8 cellular contexts compared by ENCODE assay signal in genomic region chr5:179804599-179804947, GRCh38. TPM values are rescaled to one million over a fixed set of nuclear protein-coding genes. Genes with fewer than 3 reads are reported as not detected.
DNase-seq lines count a peak whose midpoint lies in the region; ATAC-seq and TF ChIP-seq lines count a peak whose summit lies in the region.

No MANE protein-coding gene starts in this region.

- TF ChIP-seq POLR2A in body of pancreas (IDR thresholded peaks at IDR 0.05), result no peak

- WGBS in body of pancreas, 2 donors, result 76 to 85% methylated on average over 5 to 6 of the region's 6 CpGs

- intact Hi-C loops in body of pancreas (cut with DNase I), result loop anchor here (10.0 kb wide), 1 partner anchor 100 kb away; the partner anchor contains the start of gene TBC1D9B

- no peak overlapping the region for H3K4me3 ChIP-seq in body of pancreas
- H3K4me3 ChIP-seq in muscle layer of duodenum (ENCODE audit: low read depth in 1 of 2, low read length in 2 of 2), result peak overlapping the region; percentile 59 to 73

- H3K4me3 Mint-ChIP-seq in stimulated activated naive CD8-positive, alpha-beta T cell treated with anti-CD3 and anti-CD28 coated beads, Interleukin-15, Interleukin-2, amounts not matched to agents 100 ng/mL and 50 ng/mL, for 24 hours, result peak overlapping the region; percentile 84

- ATAC-seq in stimulated activated naive CD8-positive, alpha-beta T cell treated with anti-CD3 and anti-CD28 coated beads, Interleukin-15, Interleukin-2, amounts not matched to agents 100 U/mL and 50 U/mL, for 24 hours, result no peak
- no peak for ATAC-seq in body of pancreas
- ATAC-seq in HG02970 (IDR thresholded peaks at IDR 0.05; ENCODE audit: low FRiP score, unreplicated experiment), result no peak

- peak overlapping the region in 3 of 4 donors; percentile 85 to 95 (median 94) for H3K27ac ChIP-seq in body of pancreas
- peak overlapping the region; percentile 75 for H3K27ac ChIP-seq in muscle layer of duodenum (ENCODE audit: low read length)

- no peak for DNase-seq in stimulated activated naive CD8-positive, alpha-beta T cell treated with anti-CD3 and anti-CD28 coated beads, Interleukin-15, Interleukin-2, amounts not matched to agents 100 U/mL and 50 U/mL, for 24 hours
- DNase-seq in body of pancreas, result no peak
- no peak for DNase-seq in RKO (ENCODE audit: low spot score)
- no peak for DNase-seq in NCI-H2029 treated with DMSO at 0.1 percent for 48 hours (lab: John Stamatoyannopoulos, UW)
- DNase-seq in HPDE6-E6E7 (ENCODE audit: extremely low spot score), result no peak

- no peak overlapping the region for H3K27ac Mint-ChIP-seq in stimulated activated naive CD8-positive, alpha-beta T cell treated with anti-CD3 and anti-CD28 coated beads, Interleukin-15, Interleukin-2, amounts not matched to agents 100 ng/mL and 50 ng/mL, for 24 hours

- H3K27me3 ChIP-seq in body of pancreas, result no peaks in the 10 kb centered on the region
- H3K27me3 ChIP-seq in muscle layer of duodenum (ENCODE audit: low read depth, low read length), result no peaks in the 10 kb centered on the region

- H3K36me3 ChIP-seq in body of pancreas (replicated peaks in 1 of 2; ENCODE audit: insufficient read depth in 1 of 2, low read depth in 2 of 2) (peaks cover 0 to 5% of the 10 kb centered on the region in 2 donors), muscle layer of duodenum (ENCODE audit: control insufficient read depth in 1 of 2, insufficient read depth in 2 of 2, low read length in 2 of 2) (peaks cover 0 to 13% of the 10 kb centered on the region in 2 donors)

- no peaks in the 10 kb centered on the region for H3K27me3 Mint-ChIP-seq in stimulated activated naive CD8-positive, alpha-beta T cell treated with anti-CD3 and anti-CD28 coated beads, Interleukin-15, Interleukin-2, amounts not matched to agents 100 ng/mL and 50 ng/mL, for 24 hours

- H3K36me3 Mint-ChIP-seq in stimulated activated naive CD8-positive, alpha-beta T cell treated with anti-CD3 and anti-CD28 coated beads, Interleukin-15, Interleukin-2, amounts not matched to agents 100 ng/mL and 50 ng/mL, for 24 hours (ENCODE audit: low read depth), result peaks cover 9% of the 10 kb centered on the region

- no peak for TF ChIP-seq CTCF in body of pancreas (IDR thresholded peaks at IDR 0.05)

- H3K9me3 ChIP-seq in body of pancreas, result no peaks in the 10 kb centered on the region
- H3K9me3 ChIP-seq in muscle layer of duodenum (ENCODE audit: control insufficient read depth in 1 of 2, low read length in 2 of 2), result no peaks in the 10 kb centered on the region

- no peaks in the 10 kb centered on the region for H3K9me3 Mint-ChIP-seq in stimulated activated naive CD8-positive, alpha-beta T cell treated with anti-CD3 and anti-CD28 coated beads, Interleukin-15, Interleukin-2, amounts not matched to agents 100 ng/mL and 50 ng/mL, for 24 hours

- H3K4me1 Mint-ChIP-seq in stimulated activated naive CD8-positive, alpha-beta T cell treated with anti-CD3 and anti-CD28 coated beads, Interleukin-15, Interleukin-2, amounts not matched to agents 100 ng/mL and 50 ng/mL, for 24 hours (ENCODE audit: low read depth), result peaks cover 38% of the 10 kb centered on the region

- H3K4me1 ChIP-seq in body of pancreas (peaks cover 52% of the 10 kb centered on the region), muscle layer of duodenum (ENCODE audit: control insufficient read depth in 1 of 2, insufficient read depth in 2 of 2, low read length in 2 of 2) (peaks cover 23 to 35% of the 10 kb centered on the region in 2 donors)

RNA-seq across cellular contexts. Expression of gene MGAT4B, which starts 2.1 kb away (rescaled TPM):
- 10 to 100 TPM; 89.0 to 90.0 TPM for total RNA-seq in body of pancreas

RNA-seq across cellular contexts. Expression of gene LTC4S, which starts 10.8 kb away (rescaled TPM):
- 10 to 100 TPM; 10.6 to 16.2 TPM for total RNA-seq in body of pancreas

RNA-seq across cellular contexts. Expression of gene SQSTM1, which starts 16.1 kb away (rescaled TPM):
- 100 to 1,000 TPM; 249 to 606 TPM for total RNA-seq in body of pancreas

RNA-seq across cellular contexts. Expression of gene MRNIP, which starts 54.0 kb away (rescaled TPM):
- 10 to 100 TPM; 23.4 to 34.8 TPM for total RNA-seq in body of pancreas

Comparison
In these comparisons a context has a peak if more than half of its experiments do, and no peak if none do; other contexts are left out.
1. H3K4me3 ChIP-seq: peak in muscle layer of duodenum (2 of 2); none in body of pancreas (0 of 2).